ENCODE assay signal across 8 cellular contexts in genomic region chr1:2525524-2525895, GRCh38. TPM values are rescaled to one million over a fixed set of nuclear protein-coding genes. Genes with fewer than 3 reads are reported as not detected.
A peak's percentile ranks its signal among the peaks of the same experiment; 100 is the strongest.
DNase-seq lines count a peak whose midpoint lies in the region; ATAC-seq, FAIRE-seq and TF ChIP-seq lines count a peak whose summit lies in the region.

No MANE protein-coding gene starts in this region.

- DNase-seq in Calu3 (no peak), PC-9 (no peak), epithelial cell of prostate (ENCODE audit: low read depth, low spot score) (no peak), pancreas (no peak), GM12892 (ENCODE audit: insufficient read length) (no peak), cerebellum (ENCODE audit: low spot score) (no peak), cerebellar nuclear complex (lab: John Stamatoyannopoulos, UW) (no peak)

- H3K36me3 Mint-ChIP-seq in Calu3 (ENCODE audit: insufficient read depth, unreplicated experiment), result peaks cover 33% of the 10 kb centered on the region

- POLR2A ChIA-PET in PC-9 (lab: Charles Lee; ENCODE audit: unreplicated experiment), result interaction anchor here (0.5 kb wide), 1 partner anchor 134 kb away, joined by 3 read pairs; the partner anchor contains the start of genes MORN1 and RER1

- H3K4me2 ChIP-seq in PC-9, result peak overlapping the region; percentile 77

- H3K4me3 Mint-ChIP-seq in Calu3 (ENCODE audit: low read depth, unreplicated experiment), result peak overlapping the region; percentile 75

- peaks cover 31% of the 10 kb centered on the region for H4K20me1 ChIP-seq in PC-9 (ENCODE audit: insufficient read depth)

- intact Hi-C loops in Calu3 (cut with micrococcal nuclease; ENCODE audit: unreplicated experiment) (no loop called here), PC-9 (cut with micrococcal nuclease; ENCODE audit: unreplicated experiment) (loop anchor here (5.0 kb wide), 1 partner anchor 113 kb away; the partner anchor contains the start of gene PEX10), pancreas (cut with DNase I) (no loop called here)

- no peak overlapping the region for H3K27ac Mint-ChIP-seq in Calu3 (ENCODE audit: unreplicated experiment)

- peaks cover 1% of the 10 kb centered on the region for H3K27me3 Mint-ChIP-seq in Calu3 (ENCODE audit: unreplicated experiment)

- H3K9me3 ChIP-seq in PC-9 (ENCODE audit: insufficient read depth, low read depth), result no peaks in the 10 kb centered on the region
- no peaks in the 10 kb centered on the region for H3K9me3 ChIP-seq in pancreas

- H3F3A ChIP-seq in PC-9 (ENCODE audit: insufficient read depth, low read depth), result peaks cover 6% of the 10 kb centered on the region; the same call in 1 of the 2 replicates

- peak overlapping the region; percentile 74; the same call in 1 of the 2 replicates for H2AFZ ChIP-seq in PC-9

- ATAC-seq in pancreas, result peak in 1 of 4 donors; percentile 0
- ATAC-seq in HG02973 (IDR thresholded peaks at IDR 0.05; ENCODE audit: unreplicated experiment), result no peak

- H3K79me2 ChIP-seq in PC-9 (ENCODE audit: low read depth), result peaks cover 38% of the 10 kb centered on the region

- no peak for FAIRE-seq in pancreas (lab: Jason Lieb, UNC)
- FAIRE-seq in GM12892 (lab: Jason Lieb, UNC), result no peak

- no peak for TF ChIP-seq POLR2A in GM12892 (IDR thresholded peaks at IDR 0.05; ENCODE audit: low read depth, low read length)

- no peaks in the 10 kb centered on the region for H3K4me1 Mint-ChIP-seq in Calu3 (ENCODE audit: low read depth, unreplicated experiment)

- peaks cover 18% of the 10 kb centered on the region for H3K4me1 ChIP-seq in PC-9 (replicated peaks; ENCODE audit: insufficient read depth)
- H3K4me1 ChIP-seq in pancreas, result peaks cover 6 to 31% (median 17%) of the 10 kb centered on the region in 3 donors

- CTCF ChIA-PET in Calu3 (lab: Charles Lee), result interaction anchor here (1.0 to 1.4 kb wide), 5 partner anchors 10 to 330 kb away, joined by 3 to 8 read pairs (median 6); partner anchors contain the start of gene FAAP20
- CTCF ChIA-PET in PC-9 (lab: Charles Lee), result no interaction called here

- no peaks in the 10 kb centered on the region for H3K9me2 ChIP-seq in PC-9 (ENCODE audit: insufficient read depth)

- WGBS in pancreas, 2 donors, result 0 to 1% methylated on average over 18 of the region's 18 CpGs

- H3K36me3 ChIP-seq in PC-9 (ENCODE audit: low read depth) (no peaks in the 10 kb centered on the region), pancreas (peaks cover 0 to 11% (median 10%) of the 10 kb centered on the region in 3 donors)

- H3K4me3 ChIP-seq in PC-9 (peak overlapping the region; percentile 96), pancreas (peak overlapping the region; percentile 71 to 95 (median 88))

- TF ChIP-seq CTCF in Calu3 (IDR thresholded peaks at IDR 0.05; ENCODE audit: unreplicated experiment) (no peak), PC-9 (conservative IDR thresholded peaks at IDR 0.05) (no peak; the same call in 1 of the 2 replicates), pancreas (IDR thresholded peaks at IDR 0.05) (no peak)

- BruUV-seq in Calu3 (replicated peaks; lab: Mats Ljungman, UMichigan) (TSS peak; percentile 34), PC-9 (replicated peaks; lab: Mats Ljungman, UMichigan) (no TSS peak)

- peaks cover 14% of the 10 kb centered on the region for H3K27me3 ChIP-seq in PC-9 (ENCODE audit: insufficient read depth, low read depth)
- peaks cover 0 to 3% (median 0%) of the 10 kb centered on the region in 4 donors for H3K27me3 ChIP-seq in pancreas

- H3K27ac ChIP-seq in PC-9 (no peak overlapping the region), epithelial cell of prostate (peak overlapping the region; percentile 84), pancreas (peak overlapping the region in 1 of 4 donors; percentile 36)

- no peaks in the 10 kb centered on the region for H3K9me3 Mint-ChIP-seq in Calu3 (ENCODE audit: low read depth, unreplicated experiment)

RNA-seq across cellular contexts. Expression of gene PANK4, which starts 0.9 kb away (rescaled TPM):
- 24.4 and 24.7 TPM in 2 replicates for total RNA-seq in Calu3 (2022)
- 20.5 and 33.4 TPM in 2 replicates for total RNA-seq in PC-9 (2021)
- total RNA-seq in pancreas, result 10 to 100 TPM in 2 of 6 donors, 1 to 10 TPM in 4; 9.7 to 17.1 (median 10.0) TPM
- 10 to 100 TPM; 20.7 to 26.4 TPM for polyA plus RNA-seq in pancreas
- 12.0 TPM for polyA plus RNA-seq in GM12892 (2012; ENCODE audit: missing spikeins)
- total RNA-seq in cerebellum, result 31.1 TPM

RNA-seq across cellular contexts. Expression of gene HES5, which starts 4.6 kb away (rescaled TPM):
- not detected in 2 replicates for total RNA-seq in Calu3 (2022)
- total RNA-seq in PC-9 (2021), result not detected in 2 replicates
- under 1 TPM in 3 of 6 donors, not detected in 3; 0.12 to 0.25 (median 0.19) TPM for total RNA-seq in pancreas
- polyA plus RNA-seq in pancreas, result under 1 TPM in 1 of 2 donors, not detected in 1; 0.07 TPM
- polyA plus RNA-seq in GM12892 (2012; ENCODE audit: missing spikeins), result not detected
- total RNA-seq in cerebellum, result 62.8 TPM

RNA-seq across cellular contexts. Expression of gene TNFRSF14, which starts 30.7 kb away (rescaled TPM):
- total RNA-seq in Calu3 (2022) (24.4 and 33.4 TPM in 2 replicates), PC-9 (2021) (9.9 and 13.8 TPM in 2 replicates), pancreas (10 to 100 TPM; 10.3 to 37.2 (median 19.0) TPM), cerebellum (2.4 TPM)
- polyA plus RNA-seq in pancreas, result 100 to 1,000 TPM; 120 to 124 TPM
- 117 TPM for polyA plus RNA-seq in GM12892 (2012; ENCODE audit: missing spikeins)

RNA-seq across cellular contexts. Expression of gene PLCH2, which starts 49.4 kb away (rescaled TPM):
- 3.1 and 4.1 TPM in 2 replicates for total RNA-seq in Calu3 (2022)
- 0.98 and 1.5 TPM in 2 replicates for total RNA-seq in PC-9 (2021)
- total RNA-seq in pancreas, result 1 to 10 TPM in 5 of 6 donors, under 1 TPM in 1; 0.79 to 4.0 (median 3.0) TPM
- 100 to 1,000 TPM in 1 of 2 donors, 10 to 100 TPM in 1; 86.4 to 163 TPM for polyA plus RNA-seq in pancreas
- polyA plus RNA-seq in GM12892 (2012; ENCODE audit: missing spikeins), result 0.13 TPM
- 13.3 TPM for total RNA-seq in cerebellum

Comparison
In these comparisons a context has a peak if more than half of its experiments do, and no peak if none do; other contexts are left out.
1. RNA of gene HES5, which starts 4.6 kb away (total RNA-seq): 62.8 TPM in cerebellum (single experiment); 0.12 to 0.25 TPM in pancreas, not detected in Calu3 and not detected in PC-9; every median in the first group is over 10 times any median in the second.